Comparison of ENCODE assay signal across 12 cellular contexts in genomic region chr2:224951723-224952481, GRCh38.
A peak's percentile ranks its signal among the peaks of the same experiment; 100 is the strongest.
DNase-seq lines count a peak whose midpoint lies in the region; ATAC-seq and TF ChIP-seq lines count a peak whose summit lies in the region.
"Had no signal": no experiment of that assay in that cellular context is flagged by ENCODE, and none has a peak within 500 bp of the region (broad histone marks: within the 10 kb centered on the region; RNA-seq: fewer than 3 reads in every experiment).

No MANE protein-coding gene starts in this region.

- peaks cover 23% of the 10 kb centered on the region for H3K36me3 Mint-ChIP-seq in activated T-cell treated with anti-CD3 and anti-CD28 coated beads, Interleukin-2, amount 50 U/mL, for 24 hours (ENCODE audit: low read depth)
- peaks cover 17% of the 10 kb centered on the region for H3K36me3 Mint-ChIP-seq in activated B cell treated with CpG ODN at 0.5 μM for 24 hours (ENCODE audit: low read depth)
- H3K36me3 Mint-ChIP-seq in stimulated activated naive B cell treated with anti-CD40 and anti-IgM and Interleukin-4, amounts not matched to agents 10 μg/mL and 1 μg/mL and 100 μg/mL, for 72 hours: peaks cover 54 to 74% of the 10 kb centered on the region in 2 donors

- POLR2A ChIA-PET in activated B cell treated with CpG ODN at 0.5 μM for 24 hours (lab: Charles Lee): interaction anchor here (0.6 to 0.8 kb wide), 3 partner anchors 10 to 90 kb away, joined by 3 to 8 read pairs (median 3); no protein-coding TSS in a partner anchor

- H3K27me3 Mint-ChIP-seq in activated T-cell treated with anti-CD3 and anti-CD28 coated beads, Interleukin-2, amount 50 U/mL, for 24 hours: no peaks in the 10 kb centered on the region
- no peaks in the 10 kb centered on the region for H3K27me3 Mint-ChIP-seq in activated B cell treated with CpG ODN at 0.5 μM for 24 hours
- no peaks in the 10 kb centered on the region for H3K27me3 Mint-ChIP-seq in stimulated activated naive B cell treated with anti-CD40 and anti-IgM and Interleukin-4, amounts not matched to agents 10 μg/mL and 1 μg/mL and 100 μg/mL, for 72 hours

- DNase-seq in activated T-cell treated with anti-CD3 and anti-CD28 coated beads, Interleukin-2, amount 50 U/mL, for 24 hours: no peak
- DNase-seq in activated T-cell treated with anti-CD3 and anti-CD28 coated beads for 4 hours (no peak), activated B cell treated with CpG ODN at 0.5 μM for 24 hours (no peak), NCI-H510A (lab: John Stamatoyannopoulos, UW) (no peak), pons (ENCODE audit: low spot score) (no peak), anterior cingulate cortex (lab: John Stamatoyannopoulos, UW) (no peak)
- DNase-seq in stimulated activated naive B cell treated with anti-CD40 and anti-IgM and Interleukin-4, amounts not matched to agents 10 μg/mL and 1 μg/mL and 100 μg/mL, for 72 hours: no peak
- DNase-seq: foreskin keratinocyte, mammary epithelial cell, NCI-H1694 treated with DMSO at 0.1 percent for 48 hours, SW 1271 had no signal

- peaks cover 88% of the 10 kb centered on the region for H3K4me1 Mint-ChIP-seq in activated T-cell treated with anti-CD3 and anti-CD28 coated beads, Interleukin-2, amount 50 U/mL, for 24 hours (ENCODE audit: low read depth)
- peaks cover 91% of the 10 kb centered on the region for H3K4me1 Mint-ChIP-seq in activated B cell treated with CpG ODN at 0.5 μM for 24 hours
- H3K4me1 Mint-ChIP-seq in stimulated activated naive B cell treated with anti-CD40 and anti-IgM and Interleukin-4, amounts not matched to agents 10 μg/mL and 1 μg/mL and 100 μg/mL, for 72 hours: peaks cover 56 to 93% of the 10 kb centered on the region in 2 donors

- ATAC-seq in HG03045 (IDR thresholded peaks at IDR 0.05; ENCODE audit: unreplicated experiment): peak; percentile 37
- ATAC-seq in activated B cell treated with CpG ODN at 0.5 μM for 24 hours (ENCODE audit: low read depth): no peak
- ATAC-seq in stimulated activated naive B cell treated with anti-CD40 and anti-IgM and Interleukin-4, amounts not matched to agents 10 μg/mL and 1 μg/mL and 100 μg/mL, for 72 hours (replicated peaks): peak; percentile 58 to 63
- ATAC-seq: foreskin keratinocyte had no signal

- intact Hi-C loops in activated B cell treated with CpG ODN at 0.5 μM for 24 hours (cut with micrococcal nuclease): no loop called here

- peak overlapping the region; percentile 96 for H3K27ac Mint-ChIP-seq in activated T-cell treated with anti-CD3 and anti-CD28 coated beads, Interleukin-2, amount 50 U/mL, for 24 hours
- H3K27ac Mint-ChIP-seq in activated B cell treated with CpG ODN at 0.5 μM for 24 hours: peak overlapping the region; percentile 84
- peak overlapping the region; percentile 93 for H3K27ac Mint-ChIP-seq in stimulated activated naive B cell treated with anti-CD40 and anti-IgM and Interleukin-4, amounts not matched to agents 10 μg/mL and 1 μg/mL and 100 μg/mL, for 72 hours

- H3K9me3 Mint-ChIP-seq in activated T-cell treated with anti-CD3 and anti-CD28 coated beads, Interleukin-2, amount 50 U/mL, for 24 hours: peaks cover 5% of the 10 kb centered on the region
- H3K9me3 Mint-ChIP-seq in activated B cell treated with CpG ODN at 0.5 μM for 24 hours: peaks cover 7% of the 10 kb centered on the region
- peaks cover 17 to 23% of the 10 kb centered on the region in 2 donors for H3K9me3 Mint-ChIP-seq in stimulated activated naive B cell treated with anti-CD40 and anti-IgM and Interleukin-4, amounts not matched to agents 10 μg/mL and 1 μg/mL and 100 μg/mL, for 72 hours

- H3K4me3 Mint-ChIP-seq in activated T-cell treated with anti-CD3 and anti-CD28 coated beads, Interleukin-2, amount 50 U/mL, for 24 hours: peak overlapping the region; percentile 55
- H3K4me3 Mint-ChIP-seq in activated B cell treated with CpG ODN at 0.5 μM for 24 hours: peak overlapping the region; percentile 39
- H3K4me3 Mint-ChIP-seq in stimulated activated naive B cell treated with anti-CD40 and anti-IgM and Interleukin-4, amounts not matched to agents 10 μg/mL and 1 μg/mL and 100 μg/mL, for 72 hours: peak overlapping the region; percentile 47 to 61

- CTCF ChIA-PET in activated B cell treated with CpG ODN at 0.5 μM for 24 hours (lab: Charles Lee): no interaction called here

- no peak for TF ChIP-seq CTCF in activated B cell treated with CpG ODN at 0.5 μM for 24 hours (IDR thresholded peaks at IDR 0.05)
